21 cellular contexts compared by ENCODE assay signal in genomic region chr13:99191336-99191899, GRCh38. TPM values are rescaled to one million over a fixed set of nuclear protein-coding genes. Genes with fewer than 3 reads are reported as not detected.
DNase-seq lines count a peak whose midpoint lies in the region; ATAC-seq and TF ChIP-seq lines count a peak whose summit lies in the region.
"Had no signal": no experiment of that assay in that cellular context is flagged by ENCODE, and none has a peak within 500 bp of the region (broad histone marks: within the 10 kb centered on the region; RNA-seq: fewer than 3 reads in every experiment).

No MANE protein-coding gene starts in this region.

- no peaks in the 10 kb centered on the region for H3F3A ChIP-seq in PC-3 (ENCODE audit: low read length, unreplicated experiment)

- no peak overlapping the region for H3K9ac ChIP-seq in PC-3 (ENCODE audit: low read length)

- H3K4me1 Mint-ChIP-seq in activated naive CD4-positive, alpha-beta T cell treated with anti-CD3 and anti-CD28 coated beads, Interleukin-2, amount 50 U/mL, for 24 hours = peaks cover 14% of the 10 kb centered on the region
- peaks cover 6% of the 10 kb centered on the region for H3K4me1 Mint-ChIP-seq in type B pancreatic cell (ENCODE audit: unreplicated experiment)
- H3K4me1 Mint-ChIP-seq in activated CD8-positive, alpha-beta T cell treated with anti-CD3 and anti-CD28 coated beads for 36 hours (ENCODE audit: low read depth) = peaks cover 7% of the 10 kb centered on the region

- peaks cover 24% of the 10 kb centered on the region for H3K4me1 ChIP-seq in PC-3 (ENCODE audit: insufficient read depth, low read length)
- H3K4me1 ChIP-seq in left lung = peaks cover 0 to 7% of the 10 kb centered on the region in 2 donors
- H3K4me1 ChIP-seq: adrenal gland, uterus had no signal

- no peak overlapping the region for H3K4me3 Mint-ChIP-seq in activated naive CD4-positive, alpha-beta T cell treated with anti-CD3 and anti-CD28 coated beads, Interleukin-2, amount 50 U/mL, for 24 hours
- H3K4me3 Mint-ChIP-seq in type B pancreatic cell = no peak overlapping the region
- H3K4me3 Mint-ChIP-seq in activated CD8-positive, alpha-beta T cell treated with anti-CD3 and anti-CD28 coated beads for 36 hours = no peak overlapping the region
- H3K4me3 Mint-ChIP-seq: activated CD4-positive, alpha-beta T cell treated with anti-CD3 and anti-CD28 coated beads, Interleukin-2, amount 10 ng/mL, durations not matched to agents 7 days and 5 days; CD4-positive, CD25-positive, alpha-beta regulatory T cell; dendritic cell treated with granulocyte-macrophage colony-stimulating factor and Interleukin-4, amounts not matched to agents 40 ng/mL and 50 ng/mL, for 4 days had no signal

- H3K4me3 ChIP-seq in PC-3 (ENCODE audit: low read length) (peak overlapping the region; percentile 12; the same call in 1 of the 2 replicates), left lung (no peak overlapping the region)
- H3K4me3 ChIP-seq: adrenal gland, heart right ventricle, uterus had no signal

- H3K36me3 Mint-ChIP-seq in activated naive CD4-positive, alpha-beta T cell treated with anti-CD3 and anti-CD28 coated beads, Interleukin-2, amount 50 U/mL, for 24 hours = no peaks in the 10 kb centered on the region
- H3K36me3 Mint-ChIP-seq in activated naive CD4-positive, alpha-beta T cell treated with anti-CD3 and anti-CD28 coated beads, Interleukin-2, amount 50 U/mL, for 72 hours = no peaks in the 10 kb centered on the region
- H3K36me3 Mint-ChIP-seq in type B pancreatic cell = no peaks in the 10 kb centered on the region
- no peaks in the 10 kb centered on the region for H3K36me3 Mint-ChIP-seq in activated CD8-positive, alpha-beta T cell treated with anti-CD3 and anti-CD28 coated beads for 36 hours (ENCODE audit: low read depth)
- H3K36me3 Mint-ChIP-seq: CD4-positive, CD25-positive, alpha-beta regulatory T cell had no signal

- TF ChIP-seq CTCF in PC-3 (conservative IDR thresholded peaks at IDR 0.05; ENCODE audit: low read depth, low read length) (no peak), left lung (IDR thresholded peaks at IDR 0.05) (no peak), type B pancreatic cell (conservative IDR thresholded peaks at IDR 0.05) (no peak)
- no peak for TF ChIP-seq CTCF in activated CD8-positive, alpha-beta T cell treated with anti-CD3 and anti-CD28 coated beads for 36 hours (IDR thresholded peaks at IDR 0.05)

- H3K27me3 ChIP-seq in PC-3 (ENCODE audit: low read length) (no peaks in the 10 kb centered on the region), left lung (no peaks in the 10 kb centered on the region)
- H3K27me3 ChIP-seq: adrenal gland, heart right ventricle, uterus had no signal

- H3K4me2 ChIP-seq in PC-3 (ENCODE audit: low read length) = peak overlapping the region; percentile 66

- H3K27ac Mint-ChIP-seq in activated naive CD4-positive, alpha-beta T cell treated with anti-CD3 and anti-CD28 coated beads, Interleukin-2, amount 50 U/mL, for 24 hours = peak overlapping the region; percentile 23
- no peak overlapping the region for H3K27ac Mint-ChIP-seq in activated naive CD4-positive, alpha-beta T cell treated with anti-CD3 and anti-CD28 coated beads, Interleukin-2, amount 50 U/mL, for 72 hours
- H3K27ac Mint-ChIP-seq in type B pancreatic cell = peak overlapping the region; percentile 52
- no peak overlapping the region for H3K27ac Mint-ChIP-seq in activated CD8-positive, alpha-beta T cell treated with anti-CD3 and anti-CD28 coated beads for 36 hours
- H3K27ac Mint-ChIP-seq: activated CD4-positive, alpha-beta T cell treated with anti-CD3 and anti-CD28 coated beads, Interleukin-2, amount 10 ng/mL, durations not matched to agents 7 days and 5 days; dendritic cell treated with granulocyte-macrophage colony-stimulating factor and Interleukin-4, amounts not matched to agents 40 ng/mL and 50 ng/mL, for 4 days had no signal

- H3K36me3 ChIP-seq in PC-3 (ENCODE audit: low read depth, low read length) (no peaks in the 10 kb centered on the region), left lung (no peaks in the 10 kb centered on the region)
- H3K36me3 ChIP-seq: adrenal gland, heart right ventricle, uterus had no signal

- H3K79me2 ChIP-seq in PC-3 (ENCODE audit: low read length) = no peaks in the 10 kb centered on the region

- no peaks in the 10 kb centered on the region for H3K27me3 Mint-ChIP-seq in activated naive CD4-positive, alpha-beta T cell treated with anti-CD3 and anti-CD28 coated beads, Interleukin-2, amount 50 U/mL, for 24 hours
- H3K27me3 Mint-ChIP-seq in type B pancreatic cell = no peaks in the 10 kb centered on the region
- H3K27me3 Mint-ChIP-seq in activated CD8-positive, alpha-beta T cell treated with anti-CD3 and anti-CD28 coated beads for 36 hours = no peaks in the 10 kb centered on the region
- H3K27me3 Mint-ChIP-seq: activated CD4-positive, alpha-beta T cell treated with anti-CD3 and anti-CD28 coated beads, Interleukin-2, amount 10 ng/mL, durations not matched to agents 7 days and 5 days; dendritic cell treated with granulocyte-macrophage colony-stimulating factor and Interleukin-4, amounts not matched to agents 40 ng/mL and 50 ng/mL, for 4 days had no signal

- DNase-seq in activated naive CD4-positive, alpha-beta T cell treated with anti-CD3 and anti-CD28 coated beads, Interleukin-2, amount 50 U/mL, for 72 hours (ENCODE audit: low spot score in 2 of 2) = no peak
- DNase-seq in PC-3 (no peak), left lung (no peak), type B pancreatic cell (ENCODE audit: extremely low spot score, unreplicated experiment) (no peak), NCI-H69 (lab: John Stamatoyannopoulos, UW) (no peak)
- no peak for DNase-seq in activated CD8-positive, alpha-beta T cell treated with anti-CD3 and anti-CD28 coated beads for 36 hours
- DNase-seq: ACHN; activated CD4-positive, alpha-beta T cell treated with anti-CD3 and anti-CD28 coated beads, Interleukin-2, amount 10 ng/mL, durations not matched to agents 7 days and 5 days; activated CD8-positive, alpha-beta memory T cell treated with anti-CD3 and anti-CD28 coated beads, Interleukin-2, amount 50 U/mL, for 48 hours; activated effector memory CD4-positive, alpha-beta T cell treated with Interleukin-2 at 50 U/mL for 16 hours; adrenal gland; CD4-positive, CD25-positive, alpha-beta regulatory T cell; heart right ventricle; KG1; NCI-H446 treated with DMSO at 0.1 percent for 48 hours; retina; stimulated activated CD4-positive, alpha-beta T cell treated with anti-CD3 and anti-CD28 coated beads, Interleukin-12 subunit alpha, Interleukin-12 subunit beta, amount 100 ng/mL, for 4 hours; uterus had no signal

- H3K27ac ChIP-seq in PC-3 (ENCODE audit: low read length) (peak overlapping the region; percentile 59), left lung (no peak overlapping the region)
- H3K27ac ChIP-seq: adrenal gland, heart right ventricle, uterus had no signal

- intact Hi-C loops in PC-3 (cut with micrococcal nuclease) (loop anchor here (10.0 kb wide), 1 partner anchor 323 kb away; no protein-coding TSS in a partner anchor), left lung (cut with DNase I) (no loop called here)
- intact Hi-C loops in activated CD8-positive, alpha-beta T cell treated with anti-CD3 and anti-CD28 coated beads for 36 hours (cut with micrococcal nuclease) = no loop called here

- H3K9me3 ChIP-seq in PC-3 (ENCODE audit: low read length) (no peaks in the 10 kb centered on the region), left lung (no peaks in the 10 kb centered on the region)
- H3K9me3 ChIP-seq: adrenal gland, heart right ventricle, uterus had no signal

- no peaks in the 10 kb centered on the region for H4K20me1 ChIP-seq in PC-3 (ENCODE audit: low read length)

- no peak for ATAC-seq in activated naive CD4-positive, alpha-beta T cell treated with anti-CD3 and anti-CD28 coated beads, Interleukin-2, amount 50 U/mL, for 72 hours
- ATAC-seq in PC-3 (no peak), left lung (peak; percentile 11), HG02763 (IDR thresholded peaks at IDR 0.05; ENCODE audit: unreplicated experiment) (no peak)
- no peak for ATAC-seq in activated CD8-positive, alpha-beta T cell treated with anti-CD3 and anti-CD28 coated beads for 36 hours
- ATAC-seq: heart right ventricle had no signal

- no TSS peak for BruUV-seq in PC-3 (replicated peaks; lab: Mats Ljungman, UMichigan)

- H2AFZ ChIP-seq in PC-3 (ENCODE audit: low read length) = peak overlapping the region; percentile 35; the same call in 1 of the 2 replicates

- H3K9me2 ChIP-seq in PC-3 (replicated peaks; ENCODE audit: low read length) = no peaks in the 10 kb centered on the region

- CTCF ChIA-PET in PC-3 (lab: Charles Lee) = no interaction called here
- CTCF ChIA-PET in activated CD8-positive, alpha-beta T cell treated with anti-CD3 and anti-CD28 coated beads for 36 hours (lab: Charles Lee) = no interaction called here

- no peaks in the 10 kb centered on the region for H3K9me3 Mint-ChIP-seq in activated naive CD4-positive, alpha-beta T cell treated with anti-CD3 and anti-CD28 coated beads, Interleukin-2, amount 50 U/mL, for 24 hours
- H3K9me3 Mint-ChIP-seq in activated naive CD4-positive, alpha-beta T cell treated with anti-CD3 and anti-CD28 coated beads, Interleukin-2, amount 50 U/mL, for 72 hours = no peaks in the 10 kb centered on the region
- no peaks in the 10 kb centered on the region for H3K9me3 Mint-ChIP-seq in type B pancreatic cell
- no peaks in the 10 kb centered on the region for H3K9me3 Mint-ChIP-seq in activated CD8-positive, alpha-beta T cell treated with anti-CD3 and anti-CD28 coated beads for 36 hours
- H3K9me3 Mint-ChIP-seq: activated CD4-positive, alpha-beta T cell treated with anti-CD3 and anti-CD28 coated beads, Interleukin-2, amount 10 ng/mL, durations not matched to agents 7 days and 5 days; CD4-positive, CD25-positive, alpha-beta regulatory T cell; dendritic cell treated with granulocyte-macrophage colony-stimulating factor and Interleukin-4, amounts not matched to agents 40 ng/mL and 50 ng/mL, for 4 days had no signal

- POLR2A ChIA-PET in PC-3 (lab: Charles Lee; ENCODE audit: unreplicated experiment) = no interaction called here
- POLR2A ChIA-PET in activated CD8-positive, alpha-beta T cell treated with anti-CD3 and anti-CD28 coated beads for 36 hours (lab: Charles Lee) = interaction anchor here (0.7 kb wide), 1 partner anchor 246 kb away, joined by 3 read pairs; no protein-coding TSS in a partner anchor

RNA-seq across cellular contexts. Expression of gene UBAC2, which starts 9.2 kb away (rescaled TPM):
- total RNA-seq in activated naive CD4-positive, alpha-beta T cell treated with anti-CD3 and anti-CD28 coated beads, Interleukin-2, amount 50 U/mL, for 72 hours = 10 to 100 TPM; 52.4 to 55.6 TPM
- 34.5 and 37.1 TPM in 2 replicates for total RNA-seq in PC-3 (2014; rRNA removed)
- total RNA-seq in left lung = 10 to 100 TPM; 56.1 to 57.4 TPM
- total RNA-seq in type B pancreatic cell (ENCODE audit: low replicate concordance) = 66.0 and 77.2 TPM in 2 replicates
- 10 to 100 TPM; 63.7 to 68.4 TPM for total RNA-seq in activated CD8-positive, alpha-beta T cell treated with anti-CD3 and anti-CD28 coated beads for 36 hours

Comparison
In these comparisons a context has a peak if more than half of its experiments do, and no peak if none do; other contexts are left out.
1. H3K27ac Mint-ChIP-seq: peak in activated naive CD4-positive, alpha-beta T cell treated with anti-CD3 and anti-CD28 coated beads, Interleukin-2, amount 50 U/mL, for 24 hours (single experiment) and type B pancreatic cell (single experiment); none in activated naive CD4-positive, alpha-beta T cell treated with anti-CD3 and anti-CD28 coated beads, Interleukin-2, amount 50 U/mL, for 72 hours (0 of 2) and activated CD8-positive, alpha-beta T cell treated with anti-CD3 and anti-CD28 coated beads for 36 hours (single experiment).